In genomic region chr14:95068521-95068920, GRCh38 we compare ENCODE assay signal across 28 cellular contexts.
"Had no signal": no experiment of that assay in that cellular context is flagged by ENCODE, and none has a peak within 500 bp of the region (broad histone marks: within the 10 kb centered on the region; RNA-seq: fewer than 3 reads in every experiment).

No MANE protein-coding gene starts in this region.

- H3K36me3 ChIP-seq: gastrocnemius medialis, prostate gland, right atrium auricular region, thoracic aorta, tibial nerve, upper lobe of right lung, uterus had no signal

- H3K9me3 ChIP-seq: gastrocnemius medialis, mucosa of descending colon, prostate gland, right atrium auricular region, thoracic aorta, tibial nerve, upper lobe of right lung, uterus had no signal

- H3K4me1 ChIP-seq: gastrocnemius medialis, prostate gland, right atrium auricular region, tibial nerve, upper lobe of right lung, uterus had no signal

- H3K4me3 Mint-ChIP-seq: memory B cell; naive B cell; natural killer cell treated with Interleukin-12 subunit alpha and Interleukin-12 subunit beta and Interleukin-15 and Interleukin-18, amount 100 ng/mL, for 72 hours; neural crest cell; stimulated activated effector memory CD8-positive, alpha-beta T cell treated with anti-CD3 and anti-CD28 coated beads, Interleukin-12 subunit alpha, Interleukin-12 subunit beta, amount 100 ng/mL, for 72 hours had no signal

- DNase-seq: cerebellar nuclear complex; cortex of kidney; effector CD4-positive, alpha-beta T cell; foreskin fibroblast; gastrocnemius medialis; left cardiac atrium; left ventricle myocardium superior; mucosa of descending colon; naive B cell; nucleus accumbens; stimulated activated CD4-positive, alpha-beta T cell treated with anti-CD3 and anti-CD28 coated beads, Interleukin-2, amount 100 ng/mL, for 24 hours; stimulated activated CD4-positive, alpha-beta T cell treated with anti-CD3 and anti-CD28 coated beads, Interleukin-4, amount 100 ng/mL, for 24 hours; stimulated activated naive CD8-positive, alpha-beta T cell treated with anti-CD3 and anti-CD28 coated beads, Interleukin-15, Interleukin-2, amounts not matched to agents 100 U/mL and 50 U/mL, for 24 hours; substantia nigra; upper lobe of right lung had no signal

- ATAC-seq: esophagus mucosa; gastrocnemius medialis; left cardiac atrium; left ventricle myocardium superior; mucosa of descending colon; sciatic nerve; stimulated activated effector memory CD8-positive, alpha-beta T cell treated with anti-CD3 and anti-CD28 coated beads, Interleukin-12 subunit alpha, Interleukin-12 subunit beta, amount 100 ng/mL, for 72 hours; upper lobe of right lung had no signal

- H3K36me3 Mint-ChIP-seq: naive B cell; natural killer cell treated with Interleukin-12 subunit alpha and Interleukin-12 subunit beta and Interleukin-15 and Interleukin-18, amount 100 ng/mL, for 72 hours; stimulated activated effector memory CD8-positive, alpha-beta T cell treated with anti-CD3 and anti-CD28 coated beads, Interleukin-12 subunit alpha, Interleukin-12 subunit beta, amount 100 ng/mL, for 72 hours had no signal

- H3K4me1 Mint-ChIP-seq: memory B cell; naive B cell; neural crest cell; stimulated activated effector memory CD8-positive, alpha-beta T cell treated with anti-CD3 and anti-CD28 coated beads, Interleukin-12 subunit alpha, Interleukin-12 subunit beta, amount 100 ng/mL, for 72 hours had no signal

- H3K4me3 ChIP-seq: gastrocnemius medialis, lung, mucosa of descending colon, prostate gland, right atrium auricular region, thoracic aorta, tibial nerve, upper lobe of right lung, uterus had no signal

- H3K27ac Mint-ChIP-seq: memory B cell; naive B cell; natural killer cell treated with Interleukin-12 subunit alpha and Interleukin-12 subunit beta and Interleukin-15 and Interleukin-18, amount 100 ng/mL, for 72 hours; stimulated activated effector memory CD8-positive, alpha-beta T cell treated with anti-CD3 and anti-CD28 coated beads, Interleukin-12 subunit alpha, Interleukin-12 subunit beta, amount 100 ng/mL, for 72 hours had no signal

- H3K27me3 ChIP-seq: right atrium auricular region, upper lobe of right lung, uterus had no signal

- H3K9me3 Mint-ChIP-seq: natural killer cell treated with Interleukin-12 subunit alpha and Interleukin-12 subunit beta and Interleukin-15 and Interleukin-18, amount 100 ng/mL, for 72 hours; neural crest cell; stimulated activated effector memory CD8-positive, alpha-beta T cell treated with anti-CD3 and anti-CD28 coated beads, Interleukin-12 subunit alpha, Interleukin-12 subunit beta, amount 100 ng/mL, for 72 hours had no signal

- H3K27ac ChIP-seq: epithelial cell of prostate, gastrocnemius medialis, prostate gland, right atrium auricular region, thoracic aorta, tibial nerve, upper lobe of right lung, uterus had no signal
